ENCODE assay signal across 28 cellular contexts in genomic region chr20:53319200-53319599, GRCh38.
"Had no signal": no experiment of that assay in that cellular context is flagged by ENCODE, and none has a peak within 500 bp of the region (broad histone marks: within the 10 kb centered on the region; RNA-seq: fewer than 3 reads in every experiment).

No MANE protein-coding gene starts in this region.

- H3K36me3 ChIP-seq: colonic mucosa, esophagus muscularis mucosa, esophagus squamous epithelium, gastrocnemius medialis, gastroesophageal sphincter, heart left ventricle, heart right ventricle had no signal

- DNase-seq: colonic mucosa; cortex of kidney; dermis blood vessel endothelial cell; dorsolateral prefrontal cortex; effector CD4-positive, alpha-beta T cell; effector CD8-positive, alpha-beta T cell; effector memory CD4-positive, alpha-beta T cell; effector memory CD8-positive, alpha-beta T cell; endodermal cell; erythroblast; esophagus squamous epithelium; foreskin fibroblast; foreskin keratinocyte; foreskin melanocyte; gastrocnemius medialis; glutamatergic neuron; head of caudate nucleus; heart left ventricle; heart right ventricle had no signal

- ATAC-seq: effector memory CD8-positive, alpha-beta T cell; esophagus mucosa; foreskin keratinocyte; gastrocnemius medialis; gastroesophageal sphincter; heart left ventricle had no signal

- H3K27ac ChIP-seq: colonic mucosa, coronary artery, dorsolateral prefrontal cortex, epithelial cell of prostate, esophagus muscularis mucosa, esophagus squamous epithelium, foreskin keratinocyte, gastrocnemius medialis, gastroesophageal sphincter, heart left ventricle, heart right ventricle had no signal

- H3K4me3 ChIP-seq: colonic mucosa, coronary artery, dorsolateral prefrontal cortex, esophagus muscularis mucosa, esophagus squamous epithelium, gastrocnemius medialis, gastroesophageal sphincter, heart left ventricle, heart right ventricle had no signal

- H3K9me3 ChIP-seq: colonic mucosa, esophagus muscularis mucosa, esophagus squamous epithelium, gastrocnemius medialis, gastroesophageal sphincter, heart left ventricle, heart right ventricle had no signal

- FAIRE-seq: colon, endometrium, endothelial cell of umbilical vein, frontal cortex had no signal

- H3K27me3 ChIP-seq: colonic mucosa, esophagus muscularis mucosa, esophagus squamous epithelium, foreskin keratinocyte, gastrocnemius medialis, gastroesophageal sphincter, heart left ventricle had no signal

- H3K4me1 ChIP-seq: colonic mucosa, esophagus muscularis mucosa, esophagus squamous epithelium, foreskin keratinocyte, gastrocnemius medialis, gastroesophageal sphincter, heart right ventricle had no signal
